18 cellular contexts compared by ENCODE assay signal in genomic region chr5:10674096-10674495, GRCh38.
DNase-seq lines count a peak whose midpoint lies in the region; ATAC-seq and TF ChIP-seq lines count a peak whose summit lies in the region.
"Had no signal": no experiment of that assay in that cellular context is flagged by ENCODE, and none has a peak within 500 bp of the region (broad histone marks: within the 10 kb centered on the region; RNA-seq: fewer than 3 reads in every experiment).

No MANE protein-coding gene starts in this region.

- peaks cover 10% of the 10 kb centered on the region for H3K9me3 Mint-ChIP-seq in osteocyte (ENCODE audit: unreplicated experiment)

- peaks cover 8% of the 10 kb centered on the region for H3K27me3 Mint-ChIP-seq in osteocyte (ENCODE audit: unreplicated experiment)
- H3K27me3 Mint-ChIP-seq: B cell; CD4-positive, CD25-positive, alpha-beta regulatory T cell had no signal

- intact Hi-C loops in sciatic nerve (cut with DNase I) = no loop called here

- no peak for TF ChIP-seq CTCF in WERI-Rb-1 (IDR thresholded peaks at IDR 0.05; ENCODE audit: low read depth, low read length)
- no peak for TF ChIP-seq CTCF in osteocyte (IDR thresholded peaks at IDR 0.05)

- no peak for TF ChIP-seq RAD21 in Ishikawa (IDR thresholded peaks at IDR 0.05; ENCODE audit: low read depth)

- no peak overlapping the region for H3K4me3 Mint-ChIP-seq in osteocyte (ENCODE audit: unreplicated experiment)
- H3K4me3 Mint-ChIP-seq: B cell; CD4-positive, CD25-positive, alpha-beta regulatory T cell; CD8-positive, alpha-beta T cell; GM23338; H9 had no signal

- H3K9me3 ChIP-seq in WERI-Rb-1 (ENCODE audit: severe bottlenecking) = no peaks in the 10 kb centered on the region
- H3K9me3 ChIP-seq: BLaER1, Caco-2 had no signal

- peak overlapping the region; percentile 53 for H3K27ac ChIP-seq in WERI-Rb-1
- H3K27ac ChIP-seq: BLaER1, C4-2B had no signal

- peaks cover 12% of the 10 kb centered on the region for H3K4me1 Mint-ChIP-seq in osteocyte (ENCODE audit: unreplicated experiment)

- TF ChIP-seq EP300 in Ishikawa (IDR thresholded peaks at IDR 0.05; ENCODE audit: borderline replicate concordance) = no peak

- DNase-seq in WERI-Rb-1 (no peak), islet precursor cell (peak; percentile 47), sciatic nerve (ENCODE audit: low spot score) (no peak), osteocyte (ENCODE audit: extremely low spot score, unreplicated experiment) (no peak), NCI-H1105 treated with DMSO at 0.1 percent for 48 hours (lab: John Stamatoyannopoulos, UW) (no peak)
- DNase-seq: Caco-2; CD4-positive, CD25-positive, alpha-beta regulatory T cell; CD8-positive, alpha-beta T cell; DMS153; DND-41; H9 had no signal

- no peaks in the 10 kb centered on the region for H3K27me3 ChIP-seq in WERI-Rb-1 (ENCODE audit: insufficient read depth, low read depth, severe bottlenecking)
- H3K27me3 ChIP-seq: BLaER1 had no signal

- peaks cover 22% of the 10 kb centered on the region for H3K36me3 Mint-ChIP-seq in osteocyte (ENCODE audit: unreplicated experiment)

- no peak overlapping the region for H3K27ac Mint-ChIP-seq in osteocyte (ENCODE audit: unreplicated experiment)
- H3K27ac Mint-ChIP-seq: B cell; CD4-positive, CD25-positive, alpha-beta regulatory T cell; CD8-positive, alpha-beta T cell; GM23338; H9 had no signal

- ATAC-seq in sciatic nerve (peak; percentile 20), GM18870 (IDR thresholded peaks at IDR 0.05; ENCODE audit: unreplicated experiment) (no peak)
- ATAC-seq: CD8-positive, alpha-beta T cell; HCT116 had no signal

- H3K36me3 ChIP-seq in WERI-Rb-1 = peaks cover 7% of the 10 kb centered on the region

- H3K4me3 ChIP-seq in WERI-Rb-1 (ENCODE audit: low read depth, low read length) = no peak overlapping the region
- H3K4me3 ChIP-seq: BLaER1, GM23338 had no signal

TF ChIP-seq in Ishikawa, 13 proteins besides CTCF, POLR2A, EP300 and RAD21:
- no peak for TF ChIP-seq MAX (IDR thresholded peaks at IDR 0.05)
- TF ChIP-seq NFIC (IDR thresholded peaks at IDR 0.05) = peak; percentile 33; the same call in 1 of the 2 replicates
